13 cellular contexts compared by ENCODE assay signal in genomic region chr10:70283445-70284399, GRCh38. TPM values are rescaled to one million over a fixed set of nuclear protein-coding genes. Genes with fewer than 3 reads are reported as not detected.
DNase-seq lines count a peak whose midpoint lies in the region; ATAC-seq, FAIRE-seq and TF ChIP-seq lines count a peak whose summit lies in the region.
"Had no signal": no experiment of that assay in that cellular context is flagged by ENCODE, and none has a peak within 500 bp of the region (broad histone marks: within the 10 kb centered on the region; RNA-seq: fewer than 3 reads in every experiment).

Gene NPFFR1, minus strand, starts transcription at chr10:70284004. Its CDS starts 328 bp downstream, at chr10:70283676.

- no peaks in the 10 kb centered on the region for H4K20me1 ChIP-seq in K562 (replicated peaks; ENCODE audit: control insufficient read depth, insufficient read depth, low read length)

- H3K27ac Mint-ChIP-seq in stimulated activated memory B cell treated with anti-CD40 and anti-IgM and Interleukin-4, amounts not matched to agents 10 μg/mL and 1 μg/mL and 100 μg/mL, for 72 hours = no peak within 1 kb of the TSS
- H3K27ac Mint-ChIP-seq in stimulated activated effector memory CD8-positive, alpha-beta T cell treated with anti-CD3 and anti-CD28 coated beads, Interleukin-12 subunit alpha, Interleukin-12 subunit beta, amount 100 ng/mL, for 72 hours = no peak within 1 kb of the TSS
- no peak within 1 kb of the TSS for H3K27ac Mint-ChIP-seq in activated CD4-positive, alpha-beta T cell treated with anti-CD3 and anti-CD28 coated beads, Interleukin-2, amount 10 ng/mL, durations not matched to agents 7 days and 5 days

- peaks cover 5% of the 10 kb centered on the region for H3K4me1 Mint-ChIP-seq in stimulated activated memory B cell treated with anti-CD40 and anti-IgM and Interleukin-4, amounts not matched to agents 10 μg/mL and 1 μg/mL and 100 μg/mL, for 72 hours
- H3K4me1 Mint-ChIP-seq in stimulated activated effector memory CD8-positive, alpha-beta T cell treated with anti-CD3 and anti-CD28 coated beads, Interleukin-12 subunit alpha, Interleukin-12 subunit beta, amount 100 ng/mL, for 72 hours = no peaks in the 10 kb centered on the region
- H3K4me1 Mint-ChIP-seq in activated CD4-positive, alpha-beta T cell treated with anti-CD3 and anti-CD28 coated beads, Interleukin-2, amount 10 ng/mL, durations not matched to agents 7 days and 5 days = peaks cover 5% of the 10 kb centered on the region
- H3K4me1 Mint-ChIP-seq: central memory CD8-positive, alpha-beta T cell had no signal

- H3K79me2 ChIP-seq in K562 (ENCODE audit: control insufficient read depth, insufficient read depth, low read length) = no peaks in the 10 kb centered on the region

- H3K9ac ChIP-seq in K562 (ENCODE audit: insufficient read depth in 1 of 2, low read depth in 2 of 2, low read length in 2 of 2) = no peak within 1 kb of the TSS

- POLR2A ChIA-PET in K562 (lab: Yijun Ruan, JAX) = no interaction called here
- POLR2A ChIA-PET in activated CD4-positive, alpha-beta T cell treated with anti-CD3 and anti-CD28 coated beads, Interleukin-2, amount 10 ng/mL, durations not matched to agents 7 days and 5 days (lab: Charles Lee) = no interaction called here

- no peak for TF ChIP-seq RAD21 in K562 (CRISPR knock-in tag; conservative IDR thresholded peaks at IDR 0.05 in 1 of 2, IDR thresholded peaks at IDR 0.05 in 1 of 2)

- H3K9me3 ChIP-seq in K562 (replicated peaks; ENCODE audit: control insufficient read depth, insufficient read depth, low read depth, low read length) = no peaks in the 10 kb centered on the region

- TF ChIP-seq POLR2A in K562 (conservative IDR thresholded peaks at IDR 0.05) = no peak

- no peaks in the 10 kb centered on the region for H3K36me3 Mint-ChIP-seq in stimulated activated memory B cell treated with anti-CD40 and anti-IgM and Interleukin-4, amounts not matched to agents 10 μg/mL and 1 μg/mL and 100 μg/mL, for 72 hours
- H3K36me3 Mint-ChIP-seq in stimulated activated effector memory CD8-positive, alpha-beta T cell treated with anti-CD3 and anti-CD28 coated beads, Interleukin-12 subunit alpha, Interleukin-12 subunit beta, amount 100 ng/mL, for 72 hours = no peaks in the 10 kb centered on the region
- no peaks in the 10 kb centered on the region for H3K36me3 Mint-ChIP-seq in activated CD4-positive, alpha-beta T cell treated with anti-CD3 and anti-CD28 coated beads, Interleukin-2, amount 10 ng/mL, durations not matched to agents 7 days and 5 days (ENCODE audit: low read depth)

- BruUV-seq in K562 (replicated peaks; lab: Mats Ljungman, UMichigan) = no TSS peak

- peaks cover 3% of the 10 kb centered on the region for H3K9me3 Mint-ChIP-seq in stimulated activated memory B cell treated with anti-CD40 and anti-IgM and Interleukin-4, amounts not matched to agents 10 μg/mL and 1 μg/mL and 100 μg/mL, for 72 hours
- no peaks in the 10 kb centered on the region for H3K9me3 Mint-ChIP-seq in stimulated activated effector memory CD8-positive, alpha-beta T cell treated with anti-CD3 and anti-CD28 coated beads, Interleukin-12 subunit alpha, Interleukin-12 subunit beta, amount 100 ng/mL, for 72 hours
- H3K9me3 Mint-ChIP-seq in activated CD4-positive, alpha-beta T cell treated with anti-CD3 and anti-CD28 coated beads, Interleukin-2, amount 10 ng/mL, durations not matched to agents 7 days and 5 days = no peaks in the 10 kb centered on the region
- H3K9me3 Mint-ChIP-seq: central memory CD8-positive, alpha-beta T cell had no signal

- WGBS in K562 (ENCODE audit: insufficient coverage, low coverage, missing lambda C conversion rate) = 7% methylated on average over 21 of the region's 63 CpGs

- H3K36me3 ChIP-seq in K562 (ENCODE audit: control insufficient read depth, insufficient read depth, low read length) = no peaks in the 10 kb centered on the region

- H3K4me2 ChIP-seq in K562 (ENCODE audit: insufficient read depth, low read length) = no peak within 1 kb of the TSS

- no peaks in the 10 kb centered on the region for H3K9me1 ChIP-seq in K562 (ENCODE audit: control insufficient read depth, insufficient read depth, low read length)

- peak; percentile 48 for DNase-seq in DMS 273 (lab: John Stamatoyannopoulos, UW; ENCODE audit: unreplicated experiment)
- no peak for DNase-seq in DMS 273 treated with DMSO at 0.1 percent for 48 hours (lab: John Stamatoyannopoulos, UW)
- DNase-seq in K562 (ENCODE audit: extremely low read depth in 1 of 4, low spot score in 3 of 4) = no peak
- peak; percentile 64 for DNase-seq in iPS-NIHi11 (ENCODE audit: low spot score)
- DNase-seq in stimulated activated effector memory CD8-positive, alpha-beta T cell treated with anti-CD3 and anti-CD28 coated beads, Interleukin-12 subunit alpha, Interleukin-12 subunit beta, amount 100 ng/mL, for 72 hours (ENCODE audit: low spot score in 2 of 2) = no peak
- DNase-seq in activated CD4-positive, alpha-beta T cell treated with anti-CD3 and anti-CD28 coated beads, Interleukin-2, amount 10 ng/mL, durations not matched to agents 7 days and 5 days = no peak
- DNase-seq: SHP77; stimulated activated CD4-positive, alpha-beta T cell treated with anti-CD3 and anti-CD28 coated beads, Interleukin-1b, Interleukin-23, amount 100 ng/mL, for 48 hours had no signal

- TF ChIP-seq EP300 in K562 (IDR thresholded peaks at IDR 0.05; ENCODE audit: low read length) = no peak

- H3K4me3 Mint-ChIP-seq in stimulated activated memory B cell treated with anti-CD40 and anti-IgM and Interleukin-4, amounts not matched to agents 10 μg/mL and 1 μg/mL and 100 μg/mL, for 72 hours = peak within 1 kb of the TSS; percentile 43
- no peak within 1 kb of the TSS for H3K4me3 Mint-ChIP-seq in stimulated activated effector memory CD8-positive, alpha-beta T cell treated with anti-CD3 and anti-CD28 coated beads, Interleukin-12 subunit alpha, Interleukin-12 subunit beta, amount 100 ng/mL, for 72 hours
- no peak within 1 kb of the TSS for H3K4me3 Mint-ChIP-seq in activated CD4-positive, alpha-beta T cell treated with anti-CD3 and anti-CD28 coated beads, Interleukin-2, amount 10 ng/mL, durations not matched to agents 7 days and 5 days
- H3K4me3 Mint-ChIP-seq: central memory CD8-positive, alpha-beta T cell had no signal

- peaks cover 0 to 7% of the 10 kb centered on the region in 2 experiments; a peak in 1 of 5 replicates for H3K4me1 ChIP-seq in K562 (replicated peaks in 1 of 2; ENCODE audit: control insufficient read depth in 2 of 2, insufficient read depth in 2 of 2, low read length in 2 of 2)

- peaks cover 60% of the 10 kb centered on the region for H3K27me3 Mint-ChIP-seq in stimulated activated memory B cell treated with anti-CD40 and anti-IgM and Interleukin-4, amounts not matched to agents 10 μg/mL and 1 μg/mL and 100 μg/mL, for 72 hours
- peaks cover 66% of the 10 kb centered on the region for H3K27me3 Mint-ChIP-seq in activated CD4-positive, alpha-beta T cell treated with anti-CD3 and anti-CD28 coated beads, Interleukin-2, amount 10 ng/mL, durations not matched to agents 7 days and 5 days

- H3K27me3 ChIP-seq in K562 (ENCODE audit: control insufficient read depth in 2 of 2, insufficient read depth in 2 of 2, low read length in 2 of 2) = peaks cover 48 to 58% of the 10 kb centered on the region in 2 experiments

- CTCF ChIA-PET in K562 (lab: Yijun Ruan, JAX; ENCODE audit: low intra/inter-chr PET ratio) = no interaction called here
- CTCF ChIA-PET in activated CD4-positive, alpha-beta T cell treated with anti-CD3 and anti-CD28 coated beads, Interleukin-2, amount 10 ng/mL, durations not matched to agents 7 days and 5 days (lab: Charles Lee) = interaction anchor here (1.0 to 2.5 kb wide), 3 partner anchors 11 to 17 kb away, joined by 3 to 10 read pairs (median 3); no protein-coding TSS in a partner anchor

- H2AFZ ChIP-seq in K562 (ENCODE audit: low read depth, low read length) = no peak within 1 kb of the TSS

- no peak within 1 kb of the TSS for H3K27ac ChIP-seq in K562 (ENCODE audit: extremely low read depth, low read depth, low read length)
- H3K27ac ChIP-seq: 22Rv1 had no signal

- H3K4me3 ChIP-seq in K562 = no peak within 1 kb of the TSS

- ATAC-seq in K562 (no peak), HG02938 (IDR thresholded peaks at IDR 0.05; ENCODE audit: unreplicated experiment) (no peak)
- ATAC-seq in stimulated activated memory B cell treated with anti-CD40 and anti-IgM and Interleukin-4, amounts not matched to agents 10 μg/mL and 1 μg/mL and 100 μg/mL, for 72 hours = peak; percentile 51
- ATAC-seq in stimulated activated effector memory CD8-positive, alpha-beta T cell treated with anti-CD3 and anti-CD28 coated beads, Interleukin-12 subunit alpha, Interleukin-12 subunit beta, amount 100 ng/mL, for 72 hours = no peak

- in situ Hi-C loops in K562 (cut with MboI) = no loop called here

- no peak for FAIRE-seq in K562 (lab: Jason Lieb, UNC)
- FAIRE-seq: keratinocyte had no signal

- no peak for TF ChIP-seq CTCF in K562 (IDR thresholded peaks at IDR 0.05 in 2 of 3, conservative IDR thresholded peaks at IDR 0.05 in 1 of 3; ENCODE audit: insufficient read depth in 2 of 3, low read depth in 1 of 3, low read length in 3 of 3)

- intact Hi-C loops in K562 (cut with micrococcal nuclease) = no loop called here

TF ChIP-seq in K562, 482 proteins besides CTCF, POLR2A, EP300 and RAD21 (continues in another document):
- TF ChIP-seq TBP (optimal IDR thresholded peaks at IDR 0.05; ENCODE audit: low read depth, low read length) (no peak), ILK (tag; IDR thresholded peaks at IDR 0.05; ENCODE audit: borderline replicate concordance, low read depth) (no peak), ZKSCAN8 (CRISPR knock-in tag; IDR thresholded peaks at IDR 0.05) (no peak)

RNA-seq across cellular contexts. Expression of gene NPFFR1, which starts in this region (rescaled TPM):
- total RNA-seq in K562 (2011; cell fraction: chromatin; rRNA removed; ENCODE audit: low replicate concordance) = not detected in 2 replicates
- not detected in 2 replicates for total RNA-seq in K562 (2011; cell fraction: nucleolus; rRNA removed)
- total RNA-seq in K562 (2011; cell fraction: nucleoplasm; rRNA removed) = not detected in 2 replicates
- total RNA-seq in K562 (2014; rRNA removed) (not detected in 2 replicates), K562 (2014; rRNA removed; fragmentation: Illumina TruSeq; extraction: Trizol) (under 0.01 TPM in 1 of 2 replicates, not detected in the other), K562 (2015; rRNA removed; fragmentation: Illumina TruSeq; extraction: Trizol) (not detected in 2 replicates), K562 (2021) (not detected in 2 replicates)
- polyA plus RNA-seq in K562 (2011; rRNA removed) (not detected in 2 replicates), K562 (2014; fragmentation: Illumina TruSeq; extraction: Trizol) (not detected in 2 replicates), K562 (2014; fragmentation: Nextera tagmentation; extraction: Ambion mirVana) (not detected), K562 (2014; rRNA removed) (not detected in 2 replicates)
- polyA plus RNA-seq in K562 (2011; cell fraction: cytosol; rRNA removed) = under 0.01 TPM in 1 of 2 replicates, not detected in the other
- polyA plus RNA-seq in K562 (2011; cell fraction: nucleus; rRNA removed) = not detected in 2 replicates
- polyA plus RNA-seq in K562 (2012) = not detected in 2 replicates
- not detected in 2 replicates for polyA minus RNA-seq in K562 (2011; rRNA and poly(A)+ RNA removed)
- polyA minus RNA-seq in K562 (2011; cell fraction: cytosol; rRNA and poly(A)+ RNA removed) = not detected in 2 replicates
- not detected in 2 replicates for polyA minus RNA-seq in K562 (2011; cell fraction: nucleus; rRNA and poly(A)+ RNA removed)
- not detected for total RNA-seq in activated CD4-positive, alpha-beta T cell treated with anti-CD3 and anti-CD28 coated beads, Interleukin-2, amount 10 ng/mL, durations not matched to agents 7 days and 5 days
- polyA plus RNA-seq: keratinocyte had no signal

Comparison
In these comparisons a context has a peak if more than half of its experiments do, and no peak if none do; other contexts are left out.
1. DNase-seq: peak in DMS 273 (single experiment) and iPS-NIHi11 (single experiment); none in DMS 273 treated with DMSO at 0.1 percent for 48 hours (single experiment), K562 (0 of 4), stimulated activated effector memory CD8-positive, alpha-beta T cell treated with anti-CD3 and anti-CD28 coated beads, Interleukin-12 subunit alpha, Interleukin-12 subunit beta, amount 100 ng/mL, for 72 hours (0 of 2) and activated CD4-positive, alpha-beta T cell treated with anti-CD3 and anti-CD28 coated beads, Interleukin-2, amount 10 ng/mL, durations not matched to agents 7 days and 5 days (single experiment).